Comparison of ENCODE assay signal across 18 cellular contexts in genomic region chr14:21244546-21244945, GRCh38. TPM values are rescaled to one million over a fixed set of nuclear protein-coding genes. Genes with fewer than 3 reads are reported as not detected.
DNase-seq lines count a peak whose midpoint lies in the region; ATAC-seq and TF ChIP-seq lines count a peak whose summit lies in the region.
"Had no signal": no experiment of that assay in that cellular context is flagged by ENCODE, and none has a peak within 500 bp of the region (broad histone marks: within the 10 kb centered on the region; RNA-seq: fewer than 3 reads in every experiment).

No MANE protein-coding gene starts in this region.

- H3K9me3 ChIP-seq in right lobe of liver = no peaks in the 10 kb centered on the region
- H3K9me3 ChIP-seq: esophagus squamous epithelium, uterus had no signal

- H3K36me3 Mint-ChIP-seq in stimulated activated naive CD8-positive, alpha-beta T cell treated with anti-CD3 and anti-CD28 coated beads, Interleukin-15, Interleukin-2, amounts not matched to agents 100 ng/mL and 50 ng/mL, for 24 hours (ENCODE audit: low read depth) = peaks cover 82% of the 10 kb centered on the region
- H3K36me3 Mint-ChIP-seq in activated T-helper 17 cell treated with anti-CD3 and anti-CD28 coated beads, Interleukin-2, amount 50 U/mL, for 72 hours (ENCODE audit: low read depth) = peaks cover 98% of the 10 kb centered on the region

- intact Hi-C loops in right lobe of liver (cut with DNase I) = no loop called here

- peaks cover 77% of the 10 kb centered on the region for H3K4me1 Mint-ChIP-seq in stimulated activated naive CD8-positive, alpha-beta T cell treated with anti-CD3 and anti-CD28 coated beads, Interleukin-15, Interleukin-2, amounts not matched to agents 100 ng/mL and 50 ng/mL, for 24 hours (ENCODE audit: low read depth)
- H3K4me1 Mint-ChIP-seq in stimulated activated naive CD8-positive, alpha-beta T cell treated with anti-CD3 and anti-CD28 coated beads, Interleukin-15, amount 100 ng/mL, for 72 hours = peaks cover 68% of the 10 kb centered on the region
- H3K4me1 Mint-ChIP-seq in activated T-helper 17 cell treated with anti-CD3 and anti-CD28 coated beads, Interleukin-2, amount 50 U/mL, for 72 hours = peaks cover 27% of the 10 kb centered on the region

- no peak for DNase-seq in stimulated activated naive CD8-positive, alpha-beta T cell treated with anti-CD3 and anti-CD28 coated beads, Interleukin-15, amount 100 ng/mL, for 72 hours
- no peak for DNase-seq in right lobe of liver
- DNase-seq in activated CD4-positive, alpha-beta T cell treated with anti-CD3 and anti-CD28 coated beads for 4 hours = no peak
- no peak for DNase-seq in DMS79 (lab: John Stamatoyannopoulos, UW)
- no peak for DNase-seq in SK-N-DZ (ENCODE audit: low spot score)
- DNase-seq: activated CD4-positive, alpha-beta memory T cell treated with anti-CD3 and anti-CD28 coated beads for 36 hours; activated naive CD4-positive, alpha-beta T cell; esophagus squamous epithelium; NCI-H2171; retina; stimulated activated CD4-positive, alpha-beta T cell treated with anti-CD3 and anti-CD28 coated beads, Interleukin-2, amount 100 ng/mL, for 24 hours; T-helper 2 cell; uterus had no signal

- ATAC-seq in stimulated activated naive CD8-positive, alpha-beta T cell treated with anti-CD3 and anti-CD28 coated beads, Interleukin-15, amount 100 ng/mL, for 72 hours = no peak
- no peak for ATAC-seq in activated T-helper 17 cell treated with anti-CD3 and anti-CD28 coated beads, Interleukin-2, amount 50 U/mL, for 72 hours (replicated peaks)
- ATAC-seq in right lobe of liver (peak; percentile 65 to 79 (median 72)), GM19467 (IDR thresholded peaks at IDR 0.05; ENCODE audit: unreplicated experiment) (no peak)

- TF ChIP-seq POLR2A in right lobe of liver (IDR thresholded peaks at IDR 0.05) = no peak

- H3K4me3 Mint-ChIP-seq in stimulated activated naive CD8-positive, alpha-beta T cell treated with anti-CD3 and anti-CD28 coated beads, Interleukin-15, Interleukin-2, amounts not matched to agents 100 ng/mL and 50 ng/mL, for 24 hours = no peak overlapping the region
- no peak overlapping the region for H3K4me3 Mint-ChIP-seq in stimulated activated naive CD8-positive, alpha-beta T cell treated with anti-CD3 and anti-CD28 coated beads, Interleukin-15, amount 100 ng/mL, for 72 hours
- peak overlapping the region; percentile 7 for H3K4me3 Mint-ChIP-seq in activated T-helper 17 cell treated with anti-CD3 and anti-CD28 coated beads, Interleukin-2, amount 50 U/mL, for 72 hours
- H3K4me3 Mint-ChIP-seq: activated CD4-positive, alpha-beta memory T cell treated with anti-CD3 and anti-CD28 coated beads for 36 hours had no signal

- peaks cover 0 to 45% (median 9%) of the 10 kb centered on the region in 4 donors for H3K4me1 ChIP-seq in right lobe of liver

- H3K9me3 Mint-ChIP-seq in stimulated activated naive CD8-positive, alpha-beta T cell treated with anti-CD3 and anti-CD28 coated beads, Interleukin-15, Interleukin-2, amounts not matched to agents 100 ng/mL and 50 ng/mL, for 24 hours = no peaks in the 10 kb centered on the region
- no peaks in the 10 kb centered on the region for H3K9me3 Mint-ChIP-seq in stimulated activated naive CD8-positive, alpha-beta T cell treated with anti-CD3 and anti-CD28 coated beads, Interleukin-15, amount 100 ng/mL, for 72 hours
- no peaks in the 10 kb centered on the region for H3K9me3 Mint-ChIP-seq in activated T-helper 17 cell treated with anti-CD3 and anti-CD28 coated beads, Interleukin-2, amount 50 U/mL, for 72 hours
- H3K9me3 Mint-ChIP-seq: activated CD4-positive, alpha-beta memory T cell treated with anti-CD3 and anti-CD28 coated beads for 36 hours had no signal

- H3K27ac ChIP-seq in right lobe of liver = no peak overlapping the region
- H3K27ac ChIP-seq: uterus had no signal

- no peak overlapping the region for H3K4me3 ChIP-seq in right lobe of liver
- H3K4me3 ChIP-seq: esophagus squamous epithelium, uterus had no signal

- 56% methylated on average over 7 of the region's 7 CpGs for WGBS in right lobe of liver (ENCODE audit: insufficient coverage, low coverage, low lambda C conversion rate, missing lambda C conversion rate)

- no peaks in the 10 kb centered on the region for H3K27me3 ChIP-seq in right lobe of liver
- H3K27me3 ChIP-seq: esophagus squamous epithelium, uterus had no signal

- no peak for TF ChIP-seq CTCF in right lobe of liver (IDR thresholded peaks at IDR 0.05)

- H3K27me3 Mint-ChIP-seq in stimulated activated naive CD8-positive, alpha-beta T cell treated with anti-CD3 and anti-CD28 coated beads, Interleukin-15, Interleukin-2, amounts not matched to agents 100 ng/mL and 50 ng/mL, for 24 hours = no peaks in the 10 kb centered on the region
- H3K27me3 Mint-ChIP-seq in stimulated activated naive CD8-positive, alpha-beta T cell treated with anti-CD3 and anti-CD28 coated beads, Interleukin-15, amount 100 ng/mL, for 72 hours = no peaks in the 10 kb centered on the region
- H3K27me3 Mint-ChIP-seq in activated T-helper 17 cell treated with anti-CD3 and anti-CD28 coated beads, Interleukin-2, amount 50 U/mL, for 72 hours = no peaks in the 10 kb centered on the region
- H3K27me3 Mint-ChIP-seq: activated CD4-positive, alpha-beta memory T cell treated with anti-CD3 and anti-CD28 coated beads for 36 hours had no signal

- H3K36me3 ChIP-seq in right lobe of liver = peaks cover 0 to 39% (median under 1%) of the 10 kb centered on the region in 4 donors
- H3K36me3 ChIP-seq: uterus had no signal

- H3K27ac Mint-ChIP-seq in stimulated activated naive CD8-positive, alpha-beta T cell treated with anti-CD3 and anti-CD28 coated beads, Interleukin-15, Interleukin-2, amounts not matched to agents 100 ng/mL and 50 ng/mL, for 24 hours = peak overlapping the region; percentile 31
- peak overlapping the region in 1 of 2 donors; percentile 94 for H3K27ac Mint-ChIP-seq in stimulated activated naive CD8-positive, alpha-beta T cell treated with anti-CD3 and anti-CD28 coated beads, Interleukin-15, amount 100 ng/mL, for 72 hours
- H3K27ac Mint-ChIP-seq in activated T-helper 17 cell treated with anti-CD3 and anti-CD28 coated beads, Interleukin-2, amount 50 U/mL, for 72 hours = peak overlapping the region; percentile 50
- H3K27ac Mint-ChIP-seq: activated CD4-positive, alpha-beta memory T cell treated with anti-CD3 and anti-CD28 coated beads for 36 hours had no signal

RNA-seq across cellular contexts. Expression of gene HNRNPC, which starts 24.7 kb away (rescaled TPM):
- 100 to 1,000 TPM; 720 to 984 TPM for total RNA-seq in activated T-helper 17 cell treated with anti-CD3 and anti-CD28 coated beads, Interleukin-2, amount 50 U/mL, for 72 hours
- 100 to 1,000 TPM; 170 to 247 (median 229) TPM for total RNA-seq in right lobe of liver
- polyA plus RNA-seq in SK-N-DZ (2014; cell fraction: cytosol; rRNA removed) = 1,281 and 1,296 TPM in 2 replicates
- 564 and 789 TPM in 2 replicates for polyA plus RNA-seq in SK-N-DZ (2014; cell fraction: nucleus; rRNA removed)

RNA-seq across cellular contexts. Expression of gene RPGRIP1, which starts 35.3 kb away (rescaled TPM):
- total RNA-seq in activated T-helper 17 cell treated with anti-CD3 and anti-CD28 coated beads, Interleukin-2, amount 50 U/mL, for 72 hours = not detected
- total RNA-seq in right lobe of liver = 1 to 10 TPM in 3 of 6 experiments, under 1 TPM in 3; 0.22 to 1.8 (median 1.0) TPM
- polyA plus RNA-seq in SK-N-DZ (2014; cell fraction: cytosol; rRNA removed) = 0.03 TPM in 1 of 2 replicates, not detected in the other
- 0.16 TPM in 1 of 2 replicates, not detected in the other for polyA plus RNA-seq in SK-N-DZ (2014; cell fraction: nucleus; rRNA removed)
- total RNA-seq: Daoy, esophagus squamous epithelium, H4 had no signal

Comparison
In these comparisons a context has a peak if more than half of its experiments do, and no peak if none do; other contexts are left out.
1. ATAC-seq: peak in right lobe of liver (4 of 4); none in stimulated activated naive CD8-positive, alpha-beta T cell treated with anti-CD3 and anti-CD28 coated beads, Interleukin-15, amount 100 ng/mL, for 72 hours (single experiment), activated T-helper 17 cell treated with anti-CD3 and anti-CD28 coated beads, Interleukin-2, amount 50 U/mL, for 72 hours (single experiment) and GM19467 (single experiment).